In genomic region chr3:96986241-96986640, GRCh38 we compare ENCODE assay signal across 23 cellular contexts.
A peak's percentile ranks its signal among the peaks of the same experiment; 100 is the strongest.
DNase-seq lines count a peak whose midpoint lies in the region; ATAC-seq and TF ChIP-seq lines count a peak whose summit lies in the region.
"Had no signal": no experiment of that assay in that cellular context is flagged by ENCODE, and none has a peak within 500 bp of the region (broad histone marks: within the 10 kb centered on the region; RNA-seq: fewer than 3 reads in every experiment).

No MANE protein-coding gene starts in this region.

- intact Hi-C loops in left colon (cut with DNase I, micrococcal nuclease): no loop called here

- peak; percentile 49 for DNase-seq in NCI-H1105 treated with DMSO at 0.1 percent for 48 hours (lab: John Stamatoyannopoulos, UW)
- DNase-seq in NCI-H1105 (lab: John Stamatoyannopoulos, UW): no peak
- peak; percentile 1 for DNase-seq in NCI-H2029 (lab: John Stamatoyannopoulos, UW)
- peak; percentile 4 for DNase-seq in NCI-H69 (lab: John Stamatoyannopoulos, UW)
- peak; percentile 37 for DNase-seq in epithelial cell of esophagus (ENCODE audit: low read depth)
- no peak for DNase-seq in stimulated activated naive CD8-positive, alpha-beta T cell treated with anti-CD3 and anti-CD28 coated beads, Interleukin-15, Interleukin-2, amounts not matched to agents 100 U/mL and 50 U/mL, for 24 hours
- no peak for DNase-seq in cortex of kidney (lab: John Stamatoyannopoulos, UW)
- DNase-seq in left colon: no peak
- DNase-seq: CD4-positive, CD25-positive, alpha-beta regulatory T cell; DMS79; EL; GDM1; HCEC 1CT; KBM-7; MG63; NCI-H1417 treated with DMSO at 0.1 percent for 48 hours; NCI-H187; NCI-H226; NCI-H526; OCI-M1; SK-N-SH; SW 1271 had no signal

- TF ChIP-seq CTCF in epithelial cell of esophagus (IDR thresholded peaks at IDR 0.05; ENCODE audit: insufficient read depth, low read depth, low read length, missing control alignments): no peak

- no peak for ATAC-seq in stimulated activated naive CD8-positive, alpha-beta T cell treated with anti-CD3 and anti-CD28 coated beads, Interleukin-15, Interleukin-2, amounts not matched to agents 100 U/mL and 50 U/mL, for 24 hours
- ATAC-seq in left colon: no peak

- H3K4me3 ChIP-seq in epithelial cell of esophagus (ENCODE audit: low read length): no peak overlapping the region
- H3K4me3 ChIP-seq: BLaER1, MG63 had no signal

Comparison
In these comparisons a context has a peak if more than half of its experiments do, and no peak if none do; other contexts are left out.
1. DNase-seq: peak in NCI-H1105 treated with DMSO at 0.1 percent for 48 hours (single experiment), NCI-H2029 (single experiment), NCI-H69 (single experiment) and epithelial cell of esophagus (single experiment); none in NCI-H1105 (single experiment), stimulated activated naive CD8-positive, alpha-beta T cell treated with anti-CD3 and anti-CD28 coated beads, Interleukin-15, Interleukin-2, amounts not matched to agents 100 U/mL and 50 U/mL, for 24 hours (single experiment), cortex of kidney (single experiment) and left colon (0 of 2).